ENCODE assay signal across 13 cellular contexts in the genomic region with DNA sequence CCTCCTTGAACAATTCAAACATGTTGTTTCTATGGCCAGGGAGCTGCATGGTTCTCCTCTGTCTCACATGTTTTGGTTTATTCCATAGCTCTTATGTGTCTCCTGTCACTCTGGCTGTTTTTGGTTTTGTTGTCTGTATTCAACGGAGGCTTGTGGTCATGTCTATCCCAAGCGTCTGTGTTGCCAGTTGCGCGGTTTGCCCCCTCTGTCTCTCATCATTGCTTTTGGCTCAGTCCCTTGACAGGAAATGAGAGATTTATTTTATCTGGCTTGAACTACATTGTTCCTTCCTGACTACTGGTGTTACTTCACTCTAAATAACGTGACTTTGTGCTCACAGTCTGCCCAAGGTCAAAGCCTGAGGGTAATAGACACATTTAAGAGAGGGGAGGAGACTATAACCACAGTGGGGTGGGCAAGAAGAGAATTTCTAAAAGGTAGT.
A peak's percentile ranks its signal among the peaks of the same experiment; 100 is the strongest.
DNase-seq lines count a peak whose midpoint lies in the region; ATAC-seq and TF ChIP-seq lines count a peak whose summit lies in the region.
"Had no signal": no experiment of that assay in that cellular context is flagged by ENCODE, and none has a peak within 500 bp of the region (broad histone marks: within the 10 kb centered on the region; RNA-seq: fewer than 3 reads in every experiment).

No MANE protein-coding gene starts in this region.

- H3K9me3 Mint-ChIP-seq in activated B cell treated with CpG ODN at 0.5 μM for 24 hours (peaks cover 3% of the 10 kb centered on the region), T-cell (peaks cover 0 to 11% (median 6%) of the 10 kb centered on the region in 3 donors)
- H3K9me3 Mint-ChIP-seq: activated naive CD4-positive, alpha-beta T cell treated with anti-CD3 and anti-CD28 coated beads, Interleukin-2, amount 50 U/mL, for 24 hours had no signal

- H3K4me3 ChIP-seq in smooth muscle cell = no peak overlapping the region
- H3K4me3 ChIP-seq: ovary, SJCRH30 had no signal

- H3K4me3 Mint-ChIP-seq in activated B cell treated with CpG ODN at 0.5 μM for 24 hours (peak overlapping the region; percentile 1), T-cell (no peak overlapping the region)
- H3K4me3 Mint-ChIP-seq: activated CD4-positive, alpha-beta memory T cell treated with anti-CD3 and anti-CD28 coated beads for 36 hours; activated naive CD4-positive, alpha-beta T cell treated with anti-CD3 and anti-CD28 coated beads, Interleukin-2, amount 50 U/mL, for 24 hours had no signal

- H3F3A ChIP-seq in smooth muscle cell (ENCODE audit: low read depth) = peaks cover 9% of the 10 kb centered on the region

- 2% methylated on average over 5 of the region's 5 CpGs for WGBS in smooth muscle cell (ENCODE audit: low lambda C conversion rate)

- CTCF ChIA-PET in activated B cell treated with CpG ODN at 0.5 μM for 24 hours (lab: Charles Lee) = no interaction called here
- CTCF ChIA-PET in T-cell (lab: Charles Lee) = interaction anchor here in 1 of 2 donors (0.7 kb wide), 1 partner anchor 11 kb away, joined by 4 read pairs; no protein-coding TSS in a partner anchor

- no peaks in the 10 kb centered on the region for H3K27me3 ChIP-seq in smooth muscle cell (ENCODE audit: low read depth)
- H3K27me3 ChIP-seq: ovary, SJCRH30 had no signal

- POLR2A ChIA-PET in activated B cell treated with CpG ODN at 0.5 μM for 24 hours (lab: Charles Lee) (interaction anchor here (0.7 kb wide), 1 partner anchor 740 kb away, joined by 4 read pairs; no protein-coding TSS in a partner anchor), T-cell (lab: Charles Lee) (interaction anchor here in 1 of 2 donors (0.7 kb wide), 1 partner anchor 18 kb away, joined by 11 read pairs; no protein-coding TSS in a partner anchor)

- no peak for ATAC-seq in activated B cell treated with CpG ODN at 0.5 μM for 24 hours (ENCODE audit: low read depth)
- ATAC-seq in left ventricle myocardium superior = peak; percentile 68
- ATAC-seq in T-cell (replicated peaks in 1 of 4) = no peak
- no peak for ATAC-seq in left colon
- no peak for ATAC-seq in HG03571 (IDR thresholded peaks at IDR 0.05; ENCODE audit: unreplicated experiment)

- H3K27me3 Mint-ChIP-seq in activated B cell treated with CpG ODN at 0.5 μM for 24 hours (no peaks in the 10 kb centered on the region), T-cell (no peaks in the 10 kb centered on the region)
- H3K27me3 Mint-ChIP-seq: activated CD4-positive, alpha-beta memory T cell treated with anti-CD3 and anti-CD28 coated beads for 36 hours; activated naive CD4-positive, alpha-beta T cell treated with anti-CD3 and anti-CD28 coated beads, Interleukin-2, amount 50 U/mL, for 24 hours had no signal

- peak; percentile 30 for DNase-seq in HS-5 (ENCODE audit: low read depth)
- no peak for DNase-seq in activated B cell treated with CpG ODN at 0.5 μM for 24 hours
- DNase-seq in left ventricle myocardium superior = no peak
- DNase-seq in smooth muscle cell (lab: John Stamatoyannopoulos, UW; ENCODE audit: unreplicated experiment) = no peak
- no peak for DNase-seq in T-cell
- DNase-seq in left colon = no peak
- no peak for DNase-seq in NCI-H1930 (lab: John Stamatoyannopoulos, UW)
- DNase-seq: activated CD4-positive, alpha-beta memory T cell treated with anti-CD3 and anti-CD28 coated beads for 36 hours; NCI-H2171; ovary had no signal

- H3K36me3 Mint-ChIP-seq in activated B cell treated with CpG ODN at 0.5 μM for 24 hours (ENCODE audit: low read depth) = no peaks in the 10 kb centered on the region
- H3K36me3 Mint-ChIP-seq in T-cell = no peaks in the 10 kb centered on the region
- H3K36me3 Mint-ChIP-seq: activated CD4-positive, alpha-beta memory T cell treated with anti-CD3 and anti-CD28 coated beads for 36 hours; activated naive CD4-positive, alpha-beta T cell treated with anti-CD3 and anti-CD28 coated beads, Interleukin-2, amount 50 U/mL, for 24 hours had no signal

- no peak overlapping the region for H2AFZ ChIP-seq in smooth muscle cell (ENCODE audit: low read depth)

- H3K79me2 ChIP-seq in smooth muscle cell (ENCODE audit: low read depth) = no peaks in the 10 kb centered on the region

- peak overlapping the region; percentile 84 for H3K27ac ChIP-seq in smooth muscle cell (ENCODE audit: low read depth)
- H3K27ac ChIP-seq: ovary, SJCRH30 had no signal

- H4K20me1 ChIP-seq in smooth muscle cell (ENCODE audit: low read depth) = no peaks in the 10 kb centered on the region

- TF ChIP-seq CTCF in activated B cell treated with CpG ODN at 0.5 μM for 24 hours (IDR thresholded peaks at IDR 0.05) (no peak), smooth muscle cell (IDR thresholded peaks at IDR 0.05; ENCODE audit: borderline replicate concordance, insufficient read depth, poor library complexity, severe bottlenecking) (no peak)

- H3K27ac Mint-ChIP-seq in activated B cell treated with CpG ODN at 0.5 μM for 24 hours = no peak overlapping the region
- no peak overlapping the region for H3K27ac Mint-ChIP-seq in T-cell
- H3K27ac Mint-ChIP-seq: activated CD4-positive, alpha-beta memory T cell treated with anti-CD3 and anti-CD28 coated beads for 36 hours; activated naive CD4-positive, alpha-beta T cell treated with anti-CD3 and anti-CD28 coated beads, Interleukin-2, amount 50 U/mL, for 24 hours had no signal

- peaks cover 11% of the 10 kb centered on the region for H3K9me3 ChIP-seq in smooth muscle cell (replicated peaks; ENCODE audit: low read depth)
- H3K9me3 ChIP-seq: ovary had no signal

- H3K4me1 ChIP-seq in smooth muscle cell (ENCODE audit: low read depth) = no peaks in the 10 kb centered on the region
- H3K4me1 ChIP-seq: SJCRH30 had no signal

- peaks cover 7% of the 10 kb centered on the region for H3K36me3 ChIP-seq in smooth muscle cell (ENCODE audit: low read depth)
- H3K36me3 ChIP-seq: ovary, SJCRH30 had no signal

- H3K4me1 Mint-ChIP-seq in activated B cell treated with CpG ODN at 0.5 μM for 24 hours (peaks cover 4% of the 10 kb centered on the region), T-cell (no peaks in the 10 kb centered on the region)

- intact Hi-C loops in activated B cell treated with CpG ODN at 0.5 μM for 24 hours (cut with micrococcal nuclease) (no loop called here), left ventricle myocardium superior (cut with micrococcal nuclease) (no loop called here), left colon (cut with DNase I, micrococcal nuclease) (no loop called here)

- peak overlapping the region; percentile 19 for H3K9ac ChIP-seq in smooth muscle cell (ENCODE audit: low read depth)

- peak overlapping the region; percentile 38 for H3K4me2 ChIP-seq in smooth muscle cell
